31 cellular contexts compared by ENCODE assay signal in the genomic region with DNA sequence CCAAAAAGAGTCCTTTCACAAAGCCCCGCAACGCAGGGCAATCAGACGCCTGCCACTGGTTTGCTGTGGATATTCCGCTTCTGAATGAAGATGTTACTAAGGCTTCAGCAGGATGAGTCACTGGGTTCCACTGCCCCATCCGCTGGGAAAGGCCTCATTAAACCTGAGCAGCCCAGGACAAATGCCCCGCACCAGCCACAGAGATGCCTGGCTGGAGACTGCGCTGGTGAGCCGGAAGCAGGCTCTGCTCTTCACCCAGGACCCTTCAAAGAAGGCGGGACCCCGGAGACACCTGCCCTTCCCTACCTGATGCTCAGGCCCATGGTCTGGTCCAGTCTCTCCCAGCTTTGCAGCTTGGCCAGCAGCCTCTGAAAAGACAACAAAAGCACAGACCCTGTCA.
"Had no signal": no experiment of that assay in that cellular context is flagged by ENCODE, and none has a peak within 500 bp of the region (broad histone marks: within the 10 kb centered on the region; RNA-seq: fewer than 3 reads in every experiment).

No MANE protein-coding gene starts in this region.

- H3K4me1 Mint-ChIP-seq: endodermal cell, neural crest cell had no signal

- H3K27me3 ChIP-seq: ascending aorta, esophagus muscularis mucosa, foreskin keratinocyte, heart left ventricle, left lung, right lobe of liver, stomach, thyroid gland, upper lobe of left lung had no signal

- H3K27me3 Mint-ChIP-seq: activated naive CD4-positive, alpha-beta T cell treated with anti-CD3 and anti-CD28 coated beads, Interleukin-2, amount 10 ng/mL, durations not matched to agents 7 days and 5 days; activated naive CD8-positive, alpha-beta T cell treated with anti-CD3 and anti-CD28 coated beads, Interleukin-2, amount 10 ng/mL, durations not matched to agents 7 days and 5 days; dendritic cell treated with granulocyte-macrophage colony-stimulating factor and Interleukin-4, amounts not matched to agents 40 ng/mL and 50 ng/mL, for 4 days; naive thymus-derived CD4-positive, alpha-beta T cell; T-helper 17 cell had no signal

- ATAC-seq: activated CD4-positive, CD25-positive, alpha-beta regulatory T cell treated with anti-CD3 and anti-CD28 coated beads, Interleukin-2, amount 50 U/mL, for 24 hours; foreskin keratinocyte; left lung; naive thymus-derived CD4-positive, alpha-beta T cell; right lobe of liver; T-helper 17 cell had no signal

- H3K9me3 Mint-ChIP-seq: activated naive CD4-positive, alpha-beta T cell treated with anti-CD3 and anti-CD28 coated beads, Interleukin-2, amount 10 ng/mL, durations not matched to agents 7 days and 5 days; activated naive CD8-positive, alpha-beta T cell treated with anti-CD3 and anti-CD28 coated beads, Interleukin-2, amount 10 ng/mL, durations not matched to agents 7 days and 5 days; activated T-helper 1 cell treated with anti-CD3 and anti-CD28 coated beads, Interleukin-12 subunit alpha, Interleukin-12 subunit beta, Interleukin-2, Interleukin-4 antibody, amounts not matched to agents 30 ng/mL and 10 ng/mL and 1 ng/mL, durations not matched to agents 14 hours and 24 hours and 36 hours; dendritic cell treated with granulocyte-macrophage colony-stimulating factor and Interleukin-4, amounts not matched to agents 40 ng/mL and 50 ng/mL, for 4 days; endodermal cell; naive thymus-derived CD4-positive, alpha-beta T cell; neural crest cell had no signal

- H3K27ac ChIP-seq: ascending aorta, esophagus muscularis mucosa, foreskin keratinocyte, left lung, right lobe of liver, stomach, thyroid gland, upper lobe of left lung, WERI-Rb-1 had no signal

- H3K4me3 ChIP-seq: ascending aorta, esophagus muscularis mucosa, heart left ventricle, left lung, right lobe of liver, stomach, thyroid gland, upper lobe of left lung had no signal

- H3K27ac Mint-ChIP-seq: activated naive CD4-positive, alpha-beta T cell treated with anti-CD3 and anti-CD28 coated beads, Interleukin-2, amount 10 ng/mL, durations not matched to agents 7 days and 5 days; activated naive CD8-positive, alpha-beta T cell treated with anti-CD3 and anti-CD28 coated beads, Interleukin-2, amount 10 ng/mL, durations not matched to agents 7 days and 5 days; activated T-helper 1 cell treated with anti-CD3 and anti-CD28 coated beads, Interleukin-12 subunit alpha, Interleukin-12 subunit beta, Interleukin-2, Interleukin-4 antibody, amounts not matched to agents 30 ng/mL and 10 ng/mL and 1 ng/mL, durations not matched to agents 14 hours and 24 hours and 36 hours; dendritic cell treated with granulocyte-macrophage colony-stimulating factor and Interleukin-4, amounts not matched to agents 40 ng/mL and 50 ng/mL, for 4 days; endodermal cell; T-helper 17 cell had no signal

- H3K4me3 Mint-ChIP-seq: activated naive CD4-positive, alpha-beta T cell treated with anti-CD3 and anti-CD28 coated beads, Interleukin-2, amount 10 ng/mL, durations not matched to agents 7 days and 5 days; activated naive CD8-positive, alpha-beta T cell treated with anti-CD3 and anti-CD28 coated beads, Interleukin-2, amount 10 ng/mL, durations not matched to agents 7 days and 5 days; activated T-helper 1 cell treated with anti-CD3 and anti-CD28 coated beads, Interleukin-12 subunit alpha, Interleukin-12 subunit beta, Interleukin-2, Interleukin-4 antibody, amounts not matched to agents 30 ng/mL and 10 ng/mL and 1 ng/mL, durations not matched to agents 14 hours and 24 hours and 36 hours; dendritic cell treated with granulocyte-macrophage colony-stimulating factor and Interleukin-4, amounts not matched to agents 40 ng/mL and 50 ng/mL, for 4 days; endodermal cell; naive thymus-derived CD4-positive, alpha-beta T cell; neural crest cell; T-helper 17 cell had no signal

- H3K9me3 ChIP-seq: ascending aorta, esophagus muscularis mucosa, heart left ventricle, left lung, right lobe of liver, stomach, thyroid gland, upper lobe of left lung had no signal

- DNase-seq: activated CD4-positive, alpha-beta T cell treated with anti-CD3 and anti-CD28 coated beads for 48 hours; activated CD4-positive, alpha-beta T cell treated with anti-CD3 and anti-CD28 coated beads, Interleukin-2, amount 50 U/mL, for 48 hours; activated CD8-positive, alpha-beta memory T cell treated with anti-CD3 and anti-CD28 coated beads, Interleukin-2, amount 50 U/mL, for 4 hours; activated gamma-delta T cell; activated naive CD4-positive, alpha-beta T cell treated with anti-CD3 and anti-CD28 coated beads, Interleukin-2, amount 10 ng/mL, durations not matched to agents 7 days and 5 days; activated naive CD8-positive, alpha-beta T cell treated with anti-CD3 and anti-CD28 coated beads, Interleukin-2, amount 10 ng/mL, durations not matched to agents 7 days and 5 days; activated T-cell treated with anti-CD3 and anti-CD28 coated beads, Interleukin-2, amount 50 U/mL, for 1 hour; central memory CD4-positive, alpha-beta T cell; foreskin keratinocyte; kidney glomerular epithelial cell; left lung; mammary epithelial cell; naive thymus-derived CD4-positive, alpha-beta T cell; nucleus accumbens; stimulated activated CD4-positive, alpha-beta T cell treated with anti-CD3 and anti-CD28 coated beads, Interleukin-12 subunit alpha, Interleukin-12 subunit beta, amount 100 ng/mL, for 4 hours; stimulated activated CD4-positive, alpha-beta T cell treated with anti-CD3 and anti-CD28 coated beads, Interleukin-4, amount 100 ng/mL, for 1 hour; stomach; T-helper 17 cell; T1000; thyroid gland; upper lobe of left lung; WERI-Rb-1 had no signal

- H3K4me1 ChIP-seq: ascending aorta, foreskin keratinocyte, left lung, right lobe of liver, thyroid gland had no signal
